In the genomic region with DNA sequence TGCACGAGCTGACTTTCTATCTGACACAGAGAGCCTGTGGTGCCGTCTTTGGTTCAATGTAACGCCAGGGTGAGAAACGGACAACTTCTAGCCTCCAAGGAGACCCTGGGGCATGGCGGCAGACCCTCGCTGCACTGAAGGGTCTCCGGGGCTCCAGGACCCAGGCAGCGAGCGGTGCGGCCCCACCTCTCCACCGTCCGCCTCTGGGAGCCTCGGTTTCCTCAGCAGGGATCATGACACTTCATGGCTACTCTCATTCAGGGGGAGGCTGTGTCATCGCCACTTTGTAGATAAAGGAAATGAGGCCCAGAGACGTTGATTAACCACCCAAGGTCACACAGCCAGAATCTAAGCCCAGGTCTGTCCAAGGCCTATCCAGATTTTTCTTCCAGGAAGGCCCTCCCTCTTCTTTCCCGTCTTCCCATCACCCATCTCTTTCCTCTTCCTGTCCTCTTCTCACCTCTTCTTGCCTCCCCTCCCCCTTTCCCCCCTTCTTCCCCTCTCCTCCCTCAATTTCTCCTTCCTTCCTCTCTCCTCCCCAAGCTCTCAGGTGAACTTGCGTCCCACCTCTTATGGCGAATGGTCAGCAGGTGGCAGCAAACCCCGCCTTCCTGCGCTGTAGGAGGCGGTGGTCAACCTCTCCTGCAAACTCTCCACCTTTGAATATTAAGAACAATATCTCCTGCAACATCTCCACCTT, we compare ENCODE assay signal across 1 cellular context.
TF ChIP-seq lines count a peak whose summit lies in the region.

No MANE protein-coding gene starts in this region.

TF ChIP-seq in K562, 482 proteins besides CTCF, POLR2A, EP300 and RAD21 (continued from another document):
- no peak for TF ChIP-seq SMAD2 (IDR thresholded peaks at IDR 0.05; ENCODE audit: low read depth, low read length)
- TF ChIP-seq MTA1 (IDR thresholded peaks at IDR 0.05; ENCODE audit: borderline replicate concordance): no peak
- no peak for TF ChIP-seq ZBTB17 (CRISPR knock-in tag; IDR thresholded peaks at IDR 0.05)
